ENCODE assay signal across 26 cellular contexts in the genomic region with DNA sequence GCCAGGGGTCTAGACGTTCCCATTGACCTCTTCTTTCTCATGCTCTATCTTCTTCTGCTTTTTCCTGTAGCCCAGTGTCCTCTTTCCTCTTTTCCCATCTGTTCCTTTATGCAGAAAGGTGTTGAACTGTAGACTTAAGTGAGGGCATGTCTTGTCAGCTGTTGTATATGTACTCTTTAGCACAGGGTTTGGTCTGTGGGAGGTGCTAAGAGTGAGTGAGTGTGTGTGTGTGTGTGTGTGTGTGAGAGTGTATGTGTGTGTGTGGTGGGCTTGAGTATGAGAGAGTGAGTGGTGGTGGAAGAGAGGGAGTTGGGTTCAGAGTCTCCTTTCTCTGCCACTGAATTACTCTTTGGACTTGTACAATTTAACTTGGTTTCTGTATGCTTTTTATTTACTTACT. TPM values are rescaled to one million over a fixed set of nuclear protein-coding genes. Genes with fewer than 3 reads are reported as not detected.
DNase-seq lines count a peak whose midpoint lies in the region; ATAC-seq and TF ChIP-seq lines count a peak whose summit lies in the region.
"Had no signal": no experiment of that assay in that cellular context is flagged by ENCODE, and none has a peak within 500 bp of the region (broad histone marks: within the 10 kb centered on the region; RNA-seq: fewer than 3 reads in every experiment).

No MANE protein-coding gene starts in this region.

- no peaks in the 10 kb centered on the region for H3K9me3 Mint-ChIP-seq in stimulated activated naive CD8-positive, alpha-beta T cell treated with anti-CD3 and anti-CD28 coated beads, Interleukin-15, Interleukin-2, amounts not matched to agents 100 ng/mL and 50 ng/mL, for 24 hours
- H3K9me3 Mint-ChIP-seq in glutamatergic neuron (ENCODE audit: unreplicated experiment), result peaks cover 7% of the 10 kb centered on the region
- H3K9me3 Mint-ChIP-seq: activated naive CD4-positive, alpha-beta T cell treated with anti-CD3 and anti-CD28 coated beads, Interleukin-2, amount 10 ng/mL, durations not matched to agents 7 days and 5 days; CD14-positive monocyte; endodermal cell; stimulated activated memory B cell treated with anti-CD40 and anti-IgM and Interleukin-4, amounts not matched to agents 10 μg/mL and 1 μg/mL and 100 μg/mL, for 72 hours had no signal

- no peak for ATAC-seq in stimulated activated naive CD8-positive, alpha-beta T cell treated with anti-CD3 and anti-CD28 coated beads, Interleukin-15, Interleukin-2, amounts not matched to agents 100 U/mL and 50 U/mL, for 24 hours
- ATAC-seq in GM21529 (IDR thresholded peaks at IDR 0.05; ENCODE audit: unreplicated experiment) (no peak), GM18520 (IDR thresholded peaks at IDR 0.05; ENCODE audit: unreplicated experiment) (no peak)
- ATAC-seq: foreskin keratinocyte; stimulated activated memory B cell treated with anti-CD40 and anti-IgM and Interleukin-4, amounts not matched to agents 10 μg/mL and 1 μg/mL and 100 μg/mL, for 72 hours had no signal

- peak overlapping the region; percentile 10 for H3K27ac Mint-ChIP-seq in stimulated activated naive CD8-positive, alpha-beta T cell treated with anti-CD3 and anti-CD28 coated beads, Interleukin-15, Interleukin-2, amounts not matched to agents 100 ng/mL and 50 ng/mL, for 24 hours
- H3K27ac Mint-ChIP-seq in glutamatergic neuron (ENCODE audit: unreplicated experiment), result peak overlapping the region; percentile 97
- H3K27ac Mint-ChIP-seq: activated naive CD4-positive, alpha-beta T cell treated with anti-CD3 and anti-CD28 coated beads, Interleukin-2, amount 10 ng/mL, durations not matched to agents 7 days and 5 days; endodermal cell; stimulated activated memory B cell treated with anti-CD40 and anti-IgM and Interleukin-4, amounts not matched to agents 10 μg/mL and 1 μg/mL and 100 μg/mL, for 72 hours had no signal

- no peaks in the 10 kb centered on the region for H3K4me1 Mint-ChIP-seq in stimulated activated naive CD8-positive, alpha-beta T cell treated with anti-CD3 and anti-CD28 coated beads, Interleukin-15, Interleukin-2, amounts not matched to agents 100 ng/mL and 50 ng/mL, for 24 hours (ENCODE audit: low read depth)
- H3K4me1 Mint-ChIP-seq in glutamatergic neuron (ENCODE audit: low read depth, unreplicated experiment), result peaks cover 24% of the 10 kb centered on the region
- H3K4me1 Mint-ChIP-seq: endodermal cell; stimulated activated memory B cell treated with anti-CD40 and anti-IgM and Interleukin-4, amounts not matched to agents 10 μg/mL and 1 μg/mL and 100 μg/mL, for 72 hours had no signal

- DNase-seq in NCI-H2171 treated with DMSO at 0.1 percent for 48 hours (lab: John Stamatoyannopoulos, UW) (peak; percentile 11), NCI-H2171 (lab: John Stamatoyannopoulos, UW) (no peak), glutamatergic neuron (no peak), putamen (ENCODE audit: low spot score) (no peak)
- DNase-seq in stimulated activated naive CD8-positive, alpha-beta T cell treated with anti-CD3 and anti-CD28 coated beads, Interleukin-15, Interleukin-2, amounts not matched to agents 100 U/mL and 50 U/mL, for 24 hours, result no peak
- DNase-seq: activated CD4-positive, alpha-beta T cell treated with anti-CD3 and anti-CD28 coated beads for 1 hour; activated naive CD4-positive, alpha-beta T cell treated with anti-CD3 and anti-CD28 coated beads, Interleukin-2, amount 10 ng/mL, durations not matched to agents 7 days and 5 days; anterior cingulate cortex; cortex of kidney; EL; endodermal cell; foreskin keratinocyte; heart right ventricle; kidney glomerular epithelial cell; MM.1S; NCI-H2029 treated with DMSO at 0.1 percent for 48 hours; NCI-H226; NCI-H774; posterior cingulate gyrus; sigmoid colon; stimulated activated CD4-positive, alpha-beta T cell treated with anti-CD3 and anti-CD28 coated beads, Interleukin-4, amount 100 ng/mL, for 4 hours had no signal

- H3K27me3 Mint-ChIP-seq in stimulated activated naive CD8-positive, alpha-beta T cell treated with anti-CD3 and anti-CD28 coated beads, Interleukin-15, Interleukin-2, amounts not matched to agents 100 ng/mL and 50 ng/mL, for 24 hours, result no peaks in the 10 kb centered on the region
- peaks cover 7% of the 10 kb centered on the region for H3K27me3 Mint-ChIP-seq in glutamatergic neuron (ENCODE audit: unreplicated experiment)
- H3K27me3 Mint-ChIP-seq: activated naive CD4-positive, alpha-beta T cell treated with anti-CD3 and anti-CD28 coated beads, Interleukin-2, amount 10 ng/mL, durations not matched to agents 7 days and 5 days; stimulated activated memory B cell treated with anti-CD40 and anti-IgM and Interleukin-4, amounts not matched to agents 10 μg/mL and 1 μg/mL and 100 μg/mL, for 72 hours had no signal

- TF ChIP-seq CTCF in glutamatergic neuron (IDR thresholded peaks at IDR 0.05; ENCODE audit: partially characterized antibody, unreplicated experiment), result no peak

- H3K36me3 Mint-ChIP-seq in stimulated activated naive CD8-positive, alpha-beta T cell treated with anti-CD3 and anti-CD28 coated beads, Interleukin-15, Interleukin-2, amounts not matched to agents 100 ng/mL and 50 ng/mL, for 24 hours (ENCODE audit: low read depth), result peaks cover 66% of the 10 kb centered on the region
- H3K36me3 Mint-ChIP-seq in glutamatergic neuron (ENCODE audit: unreplicated experiment), result no peaks in the 10 kb centered on the region

- H3K4me3 Mint-ChIP-seq in stimulated activated naive CD8-positive, alpha-beta T cell treated with anti-CD3 and anti-CD28 coated beads, Interleukin-15, Interleukin-2, amounts not matched to agents 100 ng/mL and 50 ng/mL, for 24 hours, result no peak overlapping the region
- H3K4me3 Mint-ChIP-seq in glutamatergic neuron (ENCODE audit: unreplicated experiment), result peak overlapping the region; percentile 0
- H3K4me3 Mint-ChIP-seq: activated naive CD4-positive, alpha-beta T cell treated with anti-CD3 and anti-CD28 coated beads, Interleukin-2, amount 10 ng/mL, durations not matched to agents 7 days and 5 days; CD14-positive monocyte; endodermal cell; stimulated activated memory B cell treated with anti-CD40 and anti-IgM and Interleukin-4, amounts not matched to agents 10 μg/mL and 1 μg/mL and 100 μg/mL, for 72 hours had no signal

RNA-seq across cellular contexts. Expression of a gene that starts 10.3 kb away (rescaled TPM):
- not detected for total RNA-seq in glutamatergic neuron (ENCODE audit: unreplicated experiment)
